ENCODE assay signal across 8 cellular contexts in genomic region chr15:55846108-55846707, GRCh38.
DNase-seq lines count a peak whose midpoint lies in the region; ATAC-seq, FAIRE-seq and TF ChIP-seq lines count a peak whose summit lies in the region.

No MANE protein-coding gene starts in this region.

- peak; percentile 57 to 68 for ATAC-seq in lower lobe of right lung

- TF ChIP-seq CTCF in NB4 (IDR thresholded peaks at IDR 0.05; ENCODE audit: low read depth, low read length) (peak; percentile 78), lower lobe of right lung (IDR thresholded peaks at IDR 0.05) (peak; percentile 91), thyroid gland (IDR thresholded peaks at IDR 0.05) (peak; percentile 83 to 91 (median 84))

- no peaks in the 10 kb centered on the region for H3K9me3 ChIP-seq in lower lobe of right lung
- H3K9me3 ChIP-seq in thyroid gland, result no peaks in the 10 kb centered on the region

- no peak overlapping the region for H3K4me3 ChIP-seq in NB4 (ENCODE audit: low read depth, low read length)
- no peak overlapping the region for H3K4me3 ChIP-seq in lower lobe of right lung
- no peak overlapping the region for H3K4me3 ChIP-seq in thyroid gland (replicated peaks in 1 of 3)

- FAIRE-seq in H54 (lab: Jason Lieb, UNC), result peak; percentile 69

- intact Hi-C loops in lower lobe of right lung (cut with DNase I) (no loop called here), thyroid gland (cut with DNase I) (loop anchor here (5.0 kb wide), 1 partner anchor 199 kb away; no protein-coding TSS in a partner anchor)

- H3K4me1 ChIP-seq in lower lobe of right lung (no peaks in the 10 kb centered on the region), thyroid gland (no peaks in the 10 kb centered on the region)

- H3K27me3 ChIP-seq in lower lobe of right lung (ENCODE audit: low read depth) (no peaks in the 10 kb centered on the region), thyroid gland (no peaks in the 10 kb centered on the region)

- WGBS in thyroid gland, 2 donors, result 48 to 51% methylated on average over 5 of the region's 5 CpGs

- H3K36me3 ChIP-seq in lower lobe of right lung (peaks cover 37% of the 10 kb centered on the region), thyroid gland (peaks cover 0 to 3% of the 10 kb centered on the region in 2 donors)

- H3K27ac ChIP-seq in lower lobe of right lung (no peak overlapping the region), thyroid gland (no peak overlapping the region)

- DNase-seq in activated CD8-positive, alpha-beta memory T cell treated with anti-CD3 and anti-CD28 coated beads, Interleukin-2, amount 50 U/mL, for 1 hour (ENCODE audit: extremely low read depth), result peak; percentile 3
- no peak for DNase-seq in activated CD8-positive, alpha-beta memory T cell treated with anti-CD3 and anti-CD28 coated beads, Interleukin-2, amount 50 U/mL, for 4 hours
- DNase-seq in H54 (ENCODE audit: insufficient read length, low spot score), result peak; percentile 19
- DNase-seq in NB4 (ENCODE audit: low read depth), result peak; percentile 73
- peak; percentile 38 for DNase-seq in SKM-1 (lab: John Stamatoyannopoulos, UW; ENCODE audit: unreplicated experiment)
- peak; percentile 87 for DNase-seq in dermis blood vessel endothelial cell
- no peak for DNase-seq in lower lobe of right lung
- DNase-seq in thyroid gland, result peak; percentile 23 to 26

- TF ChIP-seq POLR2A in H54 (IDR thresholded peaks at IDR 0.05; ENCODE audit: low read depth, low read length) (no peak), NB4 (IDR thresholded peaks at IDR 0.05; ENCODE audit: extremely low read depth, insufficient read length) (no peak), thyroid gland (IDR thresholded peaks at IDR 0.05) (no peak)

Comparison
In these comparisons a context has a peak if more than half of its experiments do, and no peak if none do; other contexts are left out.
1. DNase-seq: peak in activated CD8-positive, alpha-beta memory T cell treated with anti-CD3 and anti-CD28 coated beads, Interleukin-2, amount 50 U/mL, for 1 hour (single experiment), H54 (single experiment), NB4 (single experiment), SKM-1 (single experiment), dermis blood vessel endothelial cell (single experiment) and thyroid gland (2 of 2); none in activated CD8-positive, alpha-beta memory T cell treated with anti-CD3 and anti-CD28 coated beads, Interleukin-2, amount 50 U/mL, for 4 hours (single experiment) and lower lobe of right lung (single experiment).
2. Peak in every context shown above with its lines, with median percentiles within 50 percentile points of each other: CTCF ChIP-seq.